In genomic region chr6:149565539-149566371, GRCh38 we compare ENCODE assay signal across 8 cellular contexts.
DNase-seq lines count a peak whose midpoint lies in the region; ATAC-seq and TF ChIP-seq lines count a peak whose summit lies in the region.

No MANE protein-coding gene starts in this region.

- no peaks in the 10 kb centered on the region for H3K9me3 Mint-ChIP-seq in central memory CD8-positive, alpha-beta T cell

- ATAC-seq in GM19023 (IDR thresholded peaks at IDR 0.05; ENCODE audit: unreplicated experiment) (peak; percentile 82), HG03280 (IDR thresholded peaks at IDR 0.05; ENCODE audit: unreplicated experiment) (peak; percentile 87)
- peak; percentile 81 for ATAC-seq in central memory CD8-positive, alpha-beta T cell (replicated peaks; ENCODE audit: extremely low read depth, poor library complexity, severe bottlenecking)

- TF ChIP-seq CTCF in AG09319 (IDR thresholded peaks at IDR 0.05; ENCODE audit: low read depth, low read length), result peak; percentile 68

- no peaks in the 10 kb centered on the region for H3K27me3 Mint-ChIP-seq in central memory CD8-positive, alpha-beta T cell

- H3K27ac Mint-ChIP-seq in central memory CD8-positive, alpha-beta T cell (ENCODE audit: low read depth), result peak overlapping the region; percentile 87

- peaks cover 11% of the 10 kb centered on the region for H3K36me3 Mint-ChIP-seq in central memory CD8-positive, alpha-beta T cell (ENCODE audit: insufficient read depth)

- peaks cover 9% of the 10 kb centered on the region for H3K4me1 Mint-ChIP-seq in central memory CD8-positive, alpha-beta T cell

- DNase-seq in AG09319 (ENCODE audit: extremely low read depth, low read depth) (peak; percentile 83), NCI-H345 (lab: John Stamatoyannopoulos, UW) (peak; percentile 96), islet precursor cell (peak; percentile 97)
- DNase-seq in activated CD4-positive, CD25-positive, alpha-beta regulatory T cell treated with anti-CD3 and anti-CD28 coated beads, Interleukin-2, amount 50 U/mL, for 16 hours (ENCODE audit: low read depth, low spot score), result peak; percentile 91
- DNase-seq in central memory CD8-positive, alpha-beta T cell (ENCODE audit: low spot score in 2 of 2), result peak; percentile 95 to 99
- DNase-seq in stimulated activated CD4-positive, alpha-beta T cell treated with anti-CD3 and anti-CD28 coated beads, Interleukin-12 subunit alpha, Interleukin-12 subunit beta, amount 100 ng/mL, for 24 hours (ENCODE audit: low read depth in 2 of 2), result peak; percentile 94 to 96

- peak overlapping the region; percentile 94 for H3K4me3 Mint-ChIP-seq in central memory CD8-positive, alpha-beta T cell

Comparison
In these comparisons a context has a peak if more than half of its experiments do, and no peak if none do; other contexts are left out.
1. Peak in every context shown above with its lines: DNase-seq and ATAC-seq.